ENCODE assay signal across 24 cellular contexts in the genomic region with DNA sequence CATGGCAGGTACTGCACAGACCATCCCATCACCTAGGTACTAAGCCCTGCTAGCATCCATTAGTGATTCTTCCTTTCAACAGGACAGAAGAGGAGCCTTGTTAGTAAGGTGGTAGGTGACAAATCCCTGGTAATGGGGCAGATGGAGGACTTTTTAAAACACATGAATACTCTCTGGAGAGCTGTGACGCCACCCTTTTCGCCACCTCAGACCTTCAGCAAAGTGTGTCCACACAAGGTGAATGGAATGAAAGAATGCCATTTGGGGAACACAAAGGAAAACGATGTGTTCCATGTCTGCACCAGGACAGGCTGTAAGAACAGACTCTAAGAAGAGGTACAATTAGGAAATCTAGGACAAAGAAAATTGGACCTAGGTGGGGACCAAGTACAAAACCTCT.
"Had no signal": no experiment of that assay in that cellular context is flagged by ENCODE, and none has a peak within 500 bp of the region (broad histone marks: within the 10 kb centered on the region; RNA-seq: fewer than 3 reads in every experiment).

No MANE protein-coding gene starts in this region.

- DNase-seq: activated CD4-positive, alpha-beta memory T cell treated with anti-CD3 and anti-CD28 coated beads for 36 hours; activated naive CD4-positive, alpha-beta T cell treated with Interleukin-2 at 50 U/mL for 16 hours; activated naive CD8-positive, alpha-beta T cell treated with anti-CD3 and anti-CD28 coated beads, Interleukin-2, amount 50 U/mL, for 24 hours; activated T-cell treated with anti-CD3 and anti-CD28 coated beads for 4 hours; anterior cingulate cortex; brain microvascular endothelial cell; central memory CD4-positive, alpha-beta T cell; colonic mucosa; erythroblast; heart left ventricle; kidney; left lung; midbrain; occipital lobe; stimulated activated CD8-positive, alpha-beta memory T cell treated with anti-CD3 and anti-CD28 coated beads, Interleukin-4, amount 100 ng/mL, for 48 hours; stimulated activated naive CD4-positive, alpha-beta T cell treated with Interleukin-2 at 50 U/mL for 16 hours; T-helper 17 cell; transverse colon; WERI-Rb-1 had no signal

- H3K27me3 ChIP-seq: brain microvascular endothelial cell, colonic mucosa, heart left ventricle, left lung, transverse colon, vagina had no signal

- H3K4me3 ChIP-seq: colonic mucosa, heart left ventricle, left lung, transverse colon, vagina had no signal

- H3K9me3 ChIP-seq: colonic mucosa, heart left ventricle, left lung, transverse colon, vagina had no signal

- H3K36me3 ChIP-seq: brain microvascular endothelial cell, colonic mucosa, heart left ventricle, left lung, transverse colon, vagina, WERI-Rb-1 had no signal

- H3K27ac Mint-ChIP-seq: activated CD4-positive, alpha-beta memory T cell treated with anti-CD3 and anti-CD28 coated beads for 36 hours; activated naive CD8-positive, alpha-beta T cell treated with anti-CD3 and anti-CD28 coated beads, Interleukin-2, amount 50 U/mL, for 24 hours; activated T-helper 17 cell treated with anti-CD3 and anti-CD28 coated beads, Interleukin-2, amount 50 U/mL, for 72 hours; nephron; progenitor cell of endocrine pancreas had no signal

- H3K4me3 Mint-ChIP-seq: activated CD4-positive, alpha-beta memory T cell treated with anti-CD3 and anti-CD28 coated beads for 36 hours; activated naive CD8-positive, alpha-beta T cell treated with anti-CD3 and anti-CD28 coated beads, Interleukin-2, amount 50 U/mL, for 24 hours; activated T-helper 17 cell treated with anti-CD3 and anti-CD28 coated beads, Interleukin-2, amount 50 U/mL, for 72 hours; nephron had no signal

- H3K27me3 Mint-ChIP-seq: progenitor cell of endocrine pancreas had no signal

- H3K27ac ChIP-seq: colonic mucosa, heart left ventricle, transverse colon, WERI-Rb-1 had no signal

- ATAC-seq: activated naive CD8-positive, alpha-beta T cell treated with anti-CD3 and anti-CD28 coated beads, Interleukin-2, amount 50 U/mL, for 24 hours; activated T-helper 17 cell treated with anti-CD3 and anti-CD28 coated beads, Interleukin-2, amount 50 U/mL, for 72 hours; heart left ventricle; left lung; T-helper 17 cell had no signal

- H3K9me3 Mint-ChIP-seq: activated CD4-positive, alpha-beta memory T cell treated with anti-CD3 and anti-CD28 coated beads for 36 hours; activated T-helper 17 cell treated with anti-CD3 and anti-CD28 coated beads, Interleukin-2, amount 50 U/mL, for 72 hours had no signal

- FAIRE-seq: frontal cortex, kidney had no signal
